In the genomic region with DNA sequence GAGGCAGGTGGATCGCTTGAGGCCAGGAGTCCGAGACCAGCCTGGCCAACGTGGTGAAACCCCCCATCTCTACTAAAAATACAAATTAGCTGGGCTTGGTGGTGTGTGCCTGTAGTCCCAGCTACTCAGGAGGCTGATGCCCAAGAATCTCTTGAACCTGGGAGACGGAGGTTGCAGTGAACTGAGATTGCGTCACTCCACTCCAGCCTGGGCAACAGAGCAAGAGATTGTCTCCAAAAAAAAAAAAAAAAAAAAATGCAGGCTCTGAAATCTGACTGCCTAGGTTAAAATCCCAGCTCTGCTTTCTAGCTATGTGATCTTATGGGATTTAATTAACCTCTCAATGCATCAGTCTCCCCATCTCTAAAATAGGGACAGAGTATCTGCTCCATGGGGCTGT, we compare ENCODE assay signal across 21 cellular contexts. TPM values are rescaled to one million over a fixed set of nuclear protein-coding genes. Genes with fewer than 3 reads are reported as not detected.
A peak's percentile ranks its signal among the peaks of the same experiment; 100 is the strongest.
DNase-seq lines count a peak whose midpoint lies in the region; ATAC-seq, FAIRE-seq and TF ChIP-seq lines count a peak whose summit lies in the region.
"Had no signal": no experiment of that assay in that cellular context is flagged by ENCODE, and none has a peak within 500 bp of the region (broad histone marks: within the 10 kb centered on the region; RNA-seq: fewer than 3 reads in every experiment).

No MANE protein-coding gene starts in this region.

- H3K9ac ChIP-seq in HepG2 (ENCODE audit: insufficient read depth, low read depth, low read length) = no peak overlapping the region
- H3K9ac ChIP-seq: KMS-11 had no signal

- H3K27me3 Mint-ChIP-seq in T-helper 1 cell treated with Interleukin-12 subunit alpha and Interleukin-12 subunit beta and Interleukin-4 antibody, amounts not matched to agents 30 μg/mL and 1 μg/mL, for 36 hours (ENCODE audit: low read depth) = no peaks in the 10 kb centered on the region
- H3K27me3 Mint-ChIP-seq in activated naive CD4-positive, alpha-beta T cell treated with anti-CD3 and anti-CD28 coated beads, Interleukin-2, amount 10 ng/mL, durations not matched to agents 7 days and 5 days = no peaks in the 10 kb centered on the region
- H3K27me3 Mint-ChIP-seq in activated T-helper 17 cell treated with anti-CD3 and anti-CD28 coated beads, Interleukin-2, amount 50 U/mL, for 72 hours = no peaks in the 10 kb centered on the region

- H3K36me3 ChIP-seq in HepG2 (replicated peaks in 1 of 2; ENCODE audit: control insufficient read depth in 1 of 2, insufficient read depth in 2 of 2, low read length in 2 of 2) = no peaks in the 10 kb centered on the region
- H3K36me3 ChIP-seq in PC-9 (ENCODE audit: low read depth) = 0 out of 2 replicates have a peak, but pooled peaks cover 4% of the 10 kb centered on the region
- H3K36me3 ChIP-seq: MG63 had no signal

- BruUV-seq in HepG2 (replicated peaks; lab: Mats Ljungman, UMichigan) = no TSS peak
- BruUV-seq in PC-9 (replicated peaks; lab: Mats Ljungman, UMichigan) = no TSS peak

- DNase-seq in T-helper 1 cell (no peak), HepG2 (ENCODE audit: low spot score) (no peak), HPDE6-E6E7 (ENCODE audit: extremely low spot score) (no peak), PC-9 (no peak)
- DNase-seq in activated naive CD4-positive, alpha-beta T cell treated with anti-CD3 and anti-CD28 coated beads, Interleukin-2, amount 10 ng/mL, durations not matched to agents 7 days and 5 days = no peak
- DNase-seq in activated naive CD4-positive, alpha-beta T cell treated with anti-CD3 and anti-CD28 coated beads, Interleukin-2, amount 50 U/mL, for 72 hours (ENCODE audit: low spot score in 2 of 2) = no peak
- DNase-seq: 8988T, DMS79, MG63, NCI-H1092 treated with DMSO at 0.1 percent for 48 hours, NCI-H146, NCI-H2029 treated with DMSO at 0.1 percent for 48 hours, NCI-H2171, NCI-H526, PC-3 had no signal

- intact Hi-C loops in HepG2 (cut with micrococcal nuclease; ENCODE audit: unreplicated experiment) = no loop called here
- intact Hi-C loops in PC-9 (cut with micrococcal nuclease; ENCODE audit: unreplicated experiment) = no loop called here

- no peak for FAIRE-seq in HepG2 (lab: Jason Lieb, UNC)
- FAIRE-seq: H54 had no signal

- TF ChIP-seq EP300 in HepG2 (IDR thresholded peaks at IDR 0.05; ENCODE audit: low read depth in 2 of 2, low read length in 2 of 2) (no peak), HepG2 (CRISPR knock-in tag; IDR thresholded peaks at IDR 0.05; ENCODE audit: borderline replicate concordance) (no peak)

- H3F3A ChIP-seq in PC-9 (ENCODE audit: insufficient read depth, low read depth) = peaks cover 13% of the 10 kb centered on the region; the same call in 1 of the 2 replicates

- no peaks in the 10 kb centered on the region for H3K9me3 Mint-ChIP-seq in T-helper 1 cell treated with Interleukin-12 subunit alpha and Interleukin-12 subunit beta and Interleukin-4 antibody, amounts not matched to agents 30 μg/mL and 1 μg/mL, for 36 hours
- H3K9me3 Mint-ChIP-seq in activated naive CD4-positive, alpha-beta T cell treated with anti-CD3 and anti-CD28 coated beads, Interleukin-2, amount 10 ng/mL, durations not matched to agents 7 days and 5 days = no peaks in the 10 kb centered on the region
- H3K9me3 Mint-ChIP-seq in activated naive CD4-positive, alpha-beta T cell treated with anti-CD3 and anti-CD28 coated beads, Interleukin-2, amount 50 U/mL, for 72 hours = peaks cover 0 to 3% of the 10 kb centered on the region in 2 donors
- no peaks in the 10 kb centered on the region for H3K9me3 Mint-ChIP-seq in activated T-helper 17 cell treated with anti-CD3 and anti-CD28 coated beads, Interleukin-2, amount 50 U/mL, for 72 hours

- H3K4me2 ChIP-seq in HepG2 (ENCODE audit: low read depth, low read length) (no peak overlapping the region), PC-9 (no peak overlapping the region)

- H3K9me2 ChIP-seq in PC-9 (ENCODE audit: insufficient read depth) = no peaks in the 10 kb centered on the region

- no peak overlapping the region for H3K4me3 Mint-ChIP-seq in T-helper 1 cell treated with Interleukin-12 subunit alpha and Interleukin-12 subunit beta and Interleukin-4 antibody, amounts not matched to agents 30 μg/mL and 1 μg/mL, for 36 hours
- no peak overlapping the region for H3K4me3 Mint-ChIP-seq in activated naive CD4-positive, alpha-beta T cell treated with anti-CD3 and anti-CD28 coated beads, Interleukin-2, amount 10 ng/mL, durations not matched to agents 7 days and 5 days
- H3K4me3 Mint-ChIP-seq in activated T-helper 17 cell treated with anti-CD3 and anti-CD28 coated beads, Interleukin-2, amount 50 U/mL, for 72 hours = peak overlapping the region; percentile 86
- H3K4me3 Mint-ChIP-seq: CD14-positive monocyte had no signal

- 93% methylated on average over 5 of the region's 5 CpGs for WGBS in HepG2 (ENCODE audit: low lambda C conversion rate)

- peaks cover 62% of the 10 kb centered on the region for H3K4me1 Mint-ChIP-seq in T-helper 1 cell treated with Interleukin-12 subunit alpha and Interleukin-12 subunit beta and Interleukin-4 antibody, amounts not matched to agents 30 μg/mL and 1 μg/mL, for 36 hours (ENCODE audit: low read depth)
- H3K4me1 Mint-ChIP-seq in activated naive CD4-positive, alpha-beta T cell treated with anti-CD3 and anti-CD28 coated beads, Interleukin-2, amount 10 ng/mL, durations not matched to agents 7 days and 5 days = peaks cover 76% of the 10 kb centered on the region
- peaks cover 40% of the 10 kb centered on the region for H3K4me1 Mint-ChIP-seq in activated T-helper 17 cell treated with anti-CD3 and anti-CD28 coated beads, Interleukin-2, amount 50 U/mL, for 72 hours

- POLR2A ChIA-PET in HepG2 (lab: Yijun Ruan, JAX) (interaction anchor here (0.8 to 1.1 kb wide), 2 partner anchors 13 to 17 kb away, joined by 3 to 4 read pairs; no protein-coding TSS in a partner anchor), PC-9 (lab: Charles Lee; ENCODE audit: unreplicated experiment) (interaction anchor here (0.6 kb wide), 1 partner anchor 1943 kb away, joined by 3 read pairs; no protein-coding TSS in a partner anchor)

- TF ChIP-seq POLR2A in HepG2 (IDR thresholded peaks at IDR 0.05; ENCODE audit: insufficient read depth in 1 of 2, low read depth in 2 of 2, low read length in 2 of 2) = no peak

- H3K4me3 ChIP-seq in HepG2 (replicated peaks in 1 of 3; ENCODE audit: insufficient read depth in 1 of 3, low read depth in 2 of 3, low read length in 3 of 3) (no peak overlapping the region), PC-9 (no peak overlapping the region)
- H3K4me3 ChIP-seq: MG63 had no signal

- H3K36me3 Mint-ChIP-seq in T-helper 1 cell treated with Interleukin-12 subunit alpha and Interleukin-12 subunit beta and Interleukin-4 antibody, amounts not matched to agents 30 μg/mL and 1 μg/mL, for 36 hours (ENCODE audit: low read depth) = peaks cover 28% of the 10 kb centered on the region
- peaks cover 29% of the 10 kb centered on the region for H3K36me3 Mint-ChIP-seq in activated naive CD4-positive, alpha-beta T cell treated with anti-CD3 and anti-CD28 coated beads, Interleukin-2, amount 10 ng/mL, durations not matched to agents 7 days and 5 days
- peaks cover 5 to 34% of the 10 kb centered on the region in 2 donors for H3K36me3 Mint-ChIP-seq in activated naive CD4-positive, alpha-beta T cell treated with anti-CD3 and anti-CD28 coated beads, Interleukin-2, amount 50 U/mL, for 72 hours
- H3K36me3 Mint-ChIP-seq in activated T-helper 17 cell treated with anti-CD3 and anti-CD28 coated beads, Interleukin-2, amount 50 U/mL, for 72 hours (ENCODE audit: low read depth) = peaks cover 21% of the 10 kb centered on the region

- H3K4me1 ChIP-seq in HepG2 (ENCODE audit: insufficient read depth, low read length) = peaks cover 53% of the 10 kb centered on the region
- H3K4me1 ChIP-seq in PC-9 (replicated peaks; ENCODE audit: insufficient read depth) = peaks cover 24% of the 10 kb centered on the region; the same call in 1 of the 2 replicates

- H3K27ac Mint-ChIP-seq in T-helper 1 cell treated with Interleukin-12 subunit alpha and Interleukin-12 subunit beta and Interleukin-4 antibody, amounts not matched to agents 30 μg/mL and 1 μg/mL, for 36 hours = peak overlapping the region; percentile 82
- H3K27ac Mint-ChIP-seq in activated naive CD4-positive, alpha-beta T cell treated with anti-CD3 and anti-CD28 coated beads, Interleukin-2, amount 10 ng/mL, durations not matched to agents 7 days and 5 days = peak overlapping the region; percentile 66
- no peak overlapping the region for H3K27ac Mint-ChIP-seq in activated naive CD4-positive, alpha-beta T cell treated with anti-CD3 and anti-CD28 coated beads, Interleukin-2, amount 50 U/mL, for 72 hours
- no peak overlapping the region for H3K27ac Mint-ChIP-seq in activated T-helper 17 cell treated with anti-CD3 and anti-CD28 coated beads, Interleukin-2, amount 50 U/mL, for 72 hours

- no peak for ATAC-seq in activated naive CD4-positive, alpha-beta T cell treated with anti-CD3 and anti-CD28 coated beads, Interleukin-2, amount 50 U/mL, for 72 hours
- ATAC-seq in activated T-helper 17 cell treated with anti-CD3 and anti-CD28 coated beads, Interleukin-2, amount 50 U/mL, for 72 hours (replicated peaks) = no peak
- ATAC-seq in HepG2 = no peak
- ATAC-seq: PC-3 had no signal

- H4K20me1 ChIP-seq in HepG2 (ENCODE audit: insufficient read depth, low read length) = peaks cover 4% of the 10 kb centered on the region; the same call in 1 of the 2 replicates
- H4K20me1 ChIP-seq in PC-9 (ENCODE audit: insufficient read depth) = no peaks in the 10 kb centered on the region

- TF ChIP-seq RAD21 in HepG2 (CRISPR knock-in tag; IDR thresholded peaks at IDR 0.05) = no peak

- CTCF ChIA-PET in activated naive CD4-positive, alpha-beta T cell treated with anti-CD3 and anti-CD28 coated beads, Interleukin-2, amount 10 ng/mL, durations not matched to agents 7 days and 5 days (lab: Charles Lee) = interaction anchor here (0.6 kb wide), 2 partner anchors 9 to 125 kb away, joined by 3 to 4 read pairs; no protein-coding TSS in a partner anchor
- CTCF ChIA-PET in HepG2 (lab: Yijun Ruan, JAX; ENCODE audit: low intra/inter-chr PET ratio, low total read pairs) (no interaction called here), PC-9 (lab: Charles Lee) (interaction anchor here (0.6 kb wide), 1 partner anchor 117 kb away, joined by 3 read pairs; no protein-coding TSS in a partner anchor)

- no peak overlapping the region for H3K27ac ChIP-seq in HepG2 (ENCODE audit: extremely low read length, insufficient read depth, low read length)
- H3K27ac ChIP-seq in PC-9 = no peak overlapping the region
- H3K27ac ChIP-seq: RWPE1 had no signal

- H2AFZ ChIP-seq in HepG2 (ENCODE audit: low read length) (no peak overlapping the region), PC-9 (no peak overlapping the region)

- H3K27me3 ChIP-seq in HepG2 (ENCODE audit: control insufficient read depth in 1 of 2, insufficient read depth in 2 of 2, low read length in 2 of 2) = no peaks in the 10 kb centered on the region; a peak in 1 of 5 replicates
- H3K27me3 ChIP-seq in PC-9 (ENCODE audit: insufficient read depth, low read depth) = no peaks in the 10 kb centered on the region
- H3K27me3 ChIP-seq: MG63 had no signal

- in situ Hi-C loops in HepG2 (cut with HindIII; ENCODE audit: extremely low pct_ligation_motif_present, low pct_unique_long_range_greater_than_20kb) = no loop called here

- H3K79me2 ChIP-seq in HepG2 (ENCODE audit: insufficient read depth, low read length) (peaks cover 62% of the 10 kb centered on the region), PC-9 (ENCODE audit: low read depth) (peaks cover 76% of the 10 kb centered on the region)

- H3K9me3 ChIP-seq in HepG2 (ENCODE audit: low read length) (no peaks in the 10 kb centered on the region), PC-9 (ENCODE audit: insufficient read depth, low read depth) (no peaks in the 10 kb centered on the region)
- H3K9me3 ChIP-seq: MG63 had no signal

- TF ChIP-seq CTCF in HepG2 (CRISPR knock-in tag; IDR thresholded peaks at IDR 0.05) = no peak
- no peak for TF ChIP-seq CTCF in PC-9 (conservative IDR thresholded peaks at IDR 0.05)

RNA-seq across cellular contexts. Expression of gene TMEM217, which starts 3.3 kb away (rescaled TPM):
- total RNA-seq in activated naive CD4-positive, alpha-beta T cell treated with anti-CD3 and anti-CD28 coated beads, Interleukin-2, amount 50 U/mL, for 72 hours = 1 to 10 TPM; 2.0 to 9.6 TPM
- total RNA-seq in activated T-helper 17 cell treated with anti-CD3 and anti-CD28 coated beads, Interleukin-2, amount 50 U/mL, for 72 hours = 1 to 10 TPM; 2.5 to 3.5 TPM
- 1.6 and 3.4 TPM in 2 replicates for total RNA-seq in HepG2 (2016; rRNA removed; fragmentation: Illumina TruSeq; extraction: Trizol)
- total RNA-seq in HepG2 (2016; cell fraction: cytosol; rRNA removed; fragmentation: Illumina TruSeq; extraction: Trizol; ENCODE audit: low read depth) = 1.1 and 2.0 TPM in 2 replicates
- total RNA-seq in HepG2 (2016; cell fraction: insoluble cytoplasmic fraction; rRNA removed; fragmentation: Illumina TruSeq; extraction: Trizol) = 1.9 and 2.0 TPM in 2 replicates
- 1.5 and 2.6 TPM in 2 replicates for total RNA-seq in HepG2 (2016; cell fraction: membrane; rRNA removed; fragmentation: Illumina TruSeq; extraction: Trizol)
- total RNA-seq in HepG2 (2016; cell fraction: nucleus; rRNA removed; fragmentation: Illumina TruSeq; extraction: Trizol) = 3.4 and 4.3 TPM in 2 replicates
- polyA plus RNA-seq in HepG2 (2011; rRNA removed) = 1.8 and 2.3 TPM in 2 replicates
- 1.2 and 1.8 TPM in 2 replicates for polyA plus RNA-seq in HepG2 (2011; cell fraction: cytosol; rRNA removed)
- 0.56 and 0.92 TPM in 2 replicates for polyA plus RNA-seq in HepG2 (2011; cell fraction: nucleus; rRNA removed)
- polyA plus RNA-seq in HepG2 (2012) = 1.3 and 1.5 TPM in 2 replicates
- polyA plus RNA-seq in HepG2 (2016; cell fraction: cytosol; fragmentation: Illumina TruSeq; extraction: Trizol; ENCODE audit: low read depth) = 0.25 and 0.40 TPM in 2 replicates
- polyA plus RNA-seq in HepG2 (2016; cell fraction: insoluble cytoplasmic fraction; fragmentation: Illumina TruSeq; extraction: Trizol; ENCODE audit: low read depth) = 2.7 and 3.0 TPM in 2 replicates
- polyA plus RNA-seq in HepG2 (2016; cell fraction: membrane; fragmentation: Illumina TruSeq; extraction: Trizol; ENCODE audit: low read depth) = 0.95 and 1.4 TPM in 2 replicates
- 2.9 and 4.5 TPM in 2 replicates for polyA plus RNA-seq in HepG2 (2016; cell fraction: nucleus; fragmentation: Illumina TruSeq; extraction: Trizol; ENCODE audit: insufficient read depth, low read depth)
- 1.7 and 2.2 TPM in 2 replicates for polyA minus RNA-seq in HepG2 (2011; rRNA and poly(A)+ RNA removed; ENCODE audit: low replicate concordance)
- polyA minus RNA-seq in HepG2 (2011; cell fraction: cytosol; rRNA and poly(A)+ RNA removed) = 0.97 and 2.3 TPM in 2 replicates
- 2.1 and 2.7 TPM in 2 replicates for polyA minus RNA-seq in HepG2 (2011; cell fraction: nucleus; rRNA and poly(A)+ RNA removed)
- 4.9 and 5.3 TPM in 2 replicates for total RNA-seq in PC-9 (2021)

RNA-seq across cellular contexts. Expression of gene TBC1D22B, which starts 3.6 kb away (rescaled TPM):
- 10 to 100 TPM; 15.6 to 19.4 TPM for total RNA-seq in activated naive CD4-positive, alpha-beta T cell treated with anti-CD3 and anti-CD28 coated beads, Interleukin-2, amount 50 U/mL, for 72 hours
- 10 to 100 TPM; 11.4 to 12.2 TPM for total RNA-seq in activated T-helper 17 cell treated with anti-CD3 and anti-CD28 coated beads, Interleukin-2, amount 50 U/mL, for 72 hours
- total RNA-seq in HepG2 (2016; rRNA removed; fragmentation: Illumina TruSeq; extraction: Trizol) = 12.9 and 15.5 TPM in 2 replicates
- total RNA-seq in HepG2 (2016; cell fraction: cytosol; rRNA removed; fragmentation: Illumina TruSeq; extraction: Trizol; ENCODE audit: low read depth) = 5.1 and 5.5 TPM in 2 replicates
- total RNA-seq in HepG2 (2016; cell fraction: insoluble cytoplasmic fraction; rRNA removed; fragmentation: Illumina TruSeq; extraction: Trizol) = 12.5 and 13.1 TPM in 2 replicates
- 18.5 and 19.2 TPM in 2 replicates for total RNA-seq in HepG2 (2016; cell fraction: membrane; rRNA removed; fragmentation: Illumina TruSeq; extraction: Trizol)
- 11.0 and 12.8 TPM in 2 replicates for total RNA-seq in HepG2 (2016; cell fraction: nucleus; rRNA removed; fragmentation: Illumina TruSeq; extraction: Trizol)
- 8.4 and 9.7 TPM in 2 replicates for polyA plus RNA-seq in HepG2 (2011; rRNA removed)
- polyA plus RNA-seq in HepG2 (2011; cell fraction: cytosol; rRNA removed) = 9.7 and 10.3 TPM in 2 replicates
- polyA plus RNA-seq in HepG2 (2011; cell fraction: nucleus; rRNA removed) = 10.9 and 11.1 TPM in 2 replicates
- polyA plus RNA-seq in HepG2 (2012) = 10.9 and 11.4 TPM in 2 replicates
- 4.7 and 5.3 TPM in 2 replicates for polyA plus RNA-seq in HepG2 (2016; cell fraction: cytosol; fragmentation: Illumina TruSeq; extraction: Trizol; ENCODE audit: low read depth)
- 17.4 and 20.4 TPM in 2 replicates for polyA plus RNA-seq in HepG2 (2016; cell fraction: insoluble cytoplasmic fraction; fragmentation: Illumina TruSeq; extraction: Trizol; ENCODE audit: low read depth)
- polyA plus RNA-seq in HepG2 (2016; cell fraction: membrane; fragmentation: Illumina TruSeq; extraction: Trizol; ENCODE audit: low read depth) = 15.4 and 16.5 TPM in 2 replicates
- 20.1 and 21.3 TPM in 2 replicates for polyA plus RNA-seq in HepG2 (2016; cell fraction: nucleus; fragmentation: Illumina TruSeq; extraction: Trizol; ENCODE audit: insufficient read depth, low read depth)
- 5.2 and 8.5 TPM in 2 replicates for polyA minus RNA-seq in HepG2 (2011; rRNA and poly(A)+ RNA removed; ENCODE audit: low replicate concordance)
- polyA minus RNA-seq in HepG2 (2011; cell fraction: cytosol; rRNA and poly(A)+ RNA removed) = 4.5 and 5.4 TPM in 2 replicates
- 10.0 and 11.3 TPM in 2 replicates for polyA minus RNA-seq in HepG2 (2011; cell fraction: nucleus; rRNA and poly(A)+ RNA removed)
- total RNA-seq in PC-9 (2021) = 10.4 and 14.6 TPM in 2 replicates

Comparison
In these comparisons a context has a peak if more than half of its experiments do, and no peak if none do; other contexts are left out.
1. H3K27ac Mint-ChIP-seq: peak in T-helper 1 cell treated with Interleukin-12 subunit alpha and Interleukin-12 subunit beta and Interleukin-4 antibody, amounts not matched to agents 30 μg/mL and 1 μg/mL, for 36 hours (single experiment) and activated naive CD4-positive, alpha-beta T cell treated with anti-CD3 and anti-CD28 coated beads, Interleukin-2, amount 10 ng/mL, durations not matched to agents 7 days and 5 days (single experiment); none in activated naive CD4-positive, alpha-beta T cell treated with anti-CD3 and anti-CD28 coated beads, Interleukin-2, amount 50 U/mL, for 72 hours (0 of 2) and activated T-helper 17 cell treated with anti-CD3 and anti-CD28 coated beads, Interleukin-2, amount 50 U/mL, for 72 hours (single experiment).